13 cellular contexts compared by ENCODE assay signal in the genomic region with DNA sequence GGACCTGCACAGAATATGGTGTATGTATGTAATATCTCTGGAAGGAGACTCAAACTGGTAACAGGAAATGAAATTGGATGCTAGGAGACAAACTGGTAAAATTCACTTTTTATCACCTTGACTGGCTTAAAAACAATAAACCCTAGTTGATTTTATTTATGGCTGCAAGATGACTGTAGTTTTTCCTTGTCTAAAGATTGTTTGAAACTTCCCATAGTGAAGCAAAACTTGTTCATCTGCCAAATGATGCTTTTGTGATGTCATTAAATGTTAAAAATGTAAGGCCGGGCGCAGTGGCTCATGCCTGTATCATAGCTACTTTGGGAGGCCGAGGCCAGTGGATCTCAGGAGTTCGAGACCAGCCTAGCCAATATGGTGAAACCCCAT. TPM values are rescaled to one million over a fixed set of nuclear protein-coding genes. Genes with fewer than 3 reads are reported as not detected.
DNase-seq lines count a peak whose midpoint lies in the region; ATAC-seq and TF ChIP-seq lines count a peak whose summit lies in the region.
"Had no signal": no experiment of that assay in that cellular context is flagged by ENCODE, and none has a peak within 500 bp of the region (broad histone marks: within the 10 kb centered on the region; RNA-seq: fewer than 3 reads in every experiment).

No MANE protein-coding gene starts in this region.

- TF ChIP-seq CTCF in activated CD8-positive, alpha-beta T cell treated with anti-CD3 and anti-CD28 coated beads for 36 hours (IDR thresholded peaks at IDR 0.05) = no peak
- no peak for TF ChIP-seq CTCF in dorsolateral prefrontal cortex (IDR thresholded peaks at IDR 0.05 in 54 of 56, conservative IDR thresholded peaks at IDR 0.05 in 2 of 56; ENCODE audit: low read depth in 1 of 56, partially characterized antibody in 56 of 56)

- POLR2A ChIA-PET in activated CD8-positive, alpha-beta T cell treated with anti-CD3 and anti-CD28 coated beads for 36 hours (lab: Charles Lee) = interaction anchor here (0.8 to 3.2 kb wide), 6 partner anchors 9 to 102 kb away, joined by 3 to 24 read pairs (median 4); no protein-coding TSS in a partner anchor
- POLR2A ChIA-PET in activated CD8-positive, alpha-beta T cell treated with anti-CD3 and anti-CD28 coated beads, Interleukin-2, amount 10 ng/mL, durations not matched to agents 7 days and 5 days (lab: Charles Lee) = interaction anchor here (1.0 kb wide), 1 partner anchor 8 kb away, joined by 3 read pairs; no protein-coding TSS in a partner anchor

- peak overlapping the region; percentile 72 for H3K27ac Mint-ChIP-seq in activated CD8-positive, alpha-beta T cell treated with anti-CD3 and anti-CD28 coated beads for 36 hours
- no peak overlapping the region for H3K27ac Mint-ChIP-seq in activated CD8-positive, alpha-beta T cell treated with anti-CD3 and anti-CD28 coated beads, Interleukin-2, amount 10 ng/mL, durations not matched to agents 7 days and 5 days
- peak overlapping the region; percentile 26 for H3K27ac Mint-ChIP-seq in stimulated activated effector memory CD8-positive, alpha-beta T cell treated with anti-CD3 and anti-CD28 coated beads, Interleukin-12 subunit alpha, Interleukin-12 subunit beta, amount 100 ng/mL, for 72 hours

- no peak for ATAC-seq in activated CD8-positive, alpha-beta T cell treated with anti-CD3 and anti-CD28 coated beads for 36 hours
- ATAC-seq in activated CD8-positive, alpha-beta T cell treated with anti-CD3 and anti-CD28 coated beads, Interleukin-2, amount 10 ng/mL, durations not matched to agents 7 days and 5 days = no peak
- no peak for ATAC-seq in stimulated activated effector memory CD8-positive, alpha-beta T cell treated with anti-CD3 and anti-CD28 coated beads, Interleukin-12 subunit alpha, Interleukin-12 subunit beta, amount 100 ng/mL, for 72 hours
- no peak for ATAC-seq in HG03457 (IDR thresholded peaks at IDR 0.05; ENCODE audit: unreplicated experiment)
- ATAC-seq: activated CD4-positive, CD25-positive, alpha-beta regulatory T cell treated with anti-CD3 and anti-CD28 coated beads, Interleukin-2, amount 50 U/mL, for 24 hours; upper lobe of right lung had no signal

- no peaks in the 10 kb centered on the region for H3K27me3 ChIP-seq in dorsolateral prefrontal cortex
- H3K27me3 ChIP-seq: upper lobe of right lung had no signal

- CTCF ChIA-PET in activated CD8-positive, alpha-beta T cell treated with anti-CD3 and anti-CD28 coated beads for 36 hours (lab: Charles Lee) = interaction anchor here (1.2 to 2.5 kb wide), 2 partner anchors 13 to 73 kb away, joined by 3 to 9 read pairs; no protein-coding TSS in a partner anchor
- CTCF ChIA-PET in activated CD8-positive, alpha-beta T cell treated with anti-CD3 and anti-CD28 coated beads, Interleukin-2, amount 10 ng/mL, durations not matched to agents 7 days and 5 days (lab: Charles Lee) = interaction anchor here (0.9 to 1.1 kb wide), 3 partner anchors 12 to 431 kb away, joined by 3 read pairs; partner anchors contain the start of gene FAM98C

- no peak overlapping the region for H3K4me3 Mint-ChIP-seq in activated CD8-positive, alpha-beta T cell treated with anti-CD3 and anti-CD28 coated beads for 36 hours
- no peak overlapping the region for H3K4me3 Mint-ChIP-seq in activated CD8-positive, alpha-beta T cell treated with anti-CD3 and anti-CD28 coated beads, Interleukin-2, amount 10 ng/mL, durations not matched to agents 7 days and 5 days
- H3K4me3 Mint-ChIP-seq in stimulated activated effector memory CD8-positive, alpha-beta T cell treated with anti-CD3 and anti-CD28 coated beads, Interleukin-12 subunit alpha, Interleukin-12 subunit beta, amount 100 ng/mL, for 72 hours = no peak overlapping the region

- intact Hi-C loops in activated CD8-positive, alpha-beta T cell treated with anti-CD3 and anti-CD28 coated beads for 36 hours (cut with micrococcal nuclease) = no loop called here
- intact Hi-C loops in dorsolateral prefrontal cortex (cut with DNase I) = loop anchor here (2.0 to 5.0 kb wide), 7 partner anchors 15 to 432 kb away; partner anchors contain the start of genes NFKBIB (in 2 of the 2), SIRT2 (in 2 of the 2), ACTN4 (in 1 of the 2) and EIF3K (in 1 of the 2)

- no peaks in the 10 kb centered on the region for H3K27me3 Mint-ChIP-seq in activated CD8-positive, alpha-beta T cell treated with anti-CD3 and anti-CD28 coated beads for 36 hours
- H3K27me3 Mint-ChIP-seq in activated CD8-positive, alpha-beta T cell treated with anti-CD3 and anti-CD28 coated beads, Interleukin-2, amount 10 ng/mL, durations not matched to agents 7 days and 5 days (ENCODE audit: low read depth) = no peaks in the 10 kb centered on the region

- no peak for DNase-seq in activated CD8-positive, alpha-beta T cell treated with anti-CD3 and anti-CD28 coated beads for 36 hours
- no peak for DNase-seq in activated CD8-positive, alpha-beta T cell treated with anti-CD3 and anti-CD28 coated beads, Interleukin-2, amount 10 ng/mL, durations not matched to agents 7 days and 5 days
- DNase-seq in fibroblast of peridontal ligament (ENCODE audit: extremely low read depth) (peak; percentile 26), dorsolateral prefrontal cortex (no peak)
- DNase-seq in stimulated activated effector memory CD8-positive, alpha-beta T cell treated with anti-CD3 and anti-CD28 coated beads, Interleukin-12 subunit alpha, Interleukin-12 subunit beta, amount 100 ng/mL, for 72 hours (ENCODE audit: low spot score in 2 of 2) = no peak
- DNase-seq: effector CD4-positive, alpha-beta T cell; upper lobe of right lung had no signal

- peak overlapping the region in 3 of 59 donors; percentile 5 to 27 (median 24) for H3K27ac ChIP-seq in dorsolateral prefrontal cortex
- H3K27ac ChIP-seq: upper lobe of right lung had no signal

- H3K9me3 Mint-ChIP-seq in activated CD8-positive, alpha-beta T cell treated with anti-CD3 and anti-CD28 coated beads for 36 hours = no peaks in the 10 kb centered on the region
- no peaks in the 10 kb centered on the region for H3K9me3 Mint-ChIP-seq in activated CD8-positive, alpha-beta T cell treated with anti-CD3 and anti-CD28 coated beads, Interleukin-2, amount 10 ng/mL, durations not matched to agents 7 days and 5 days (ENCODE audit: insufficient read depth)
- no peaks in the 10 kb centered on the region for H3K9me3 Mint-ChIP-seq in stimulated activated effector memory CD8-positive, alpha-beta T cell treated with anti-CD3 and anti-CD28 coated beads, Interleukin-12 subunit alpha, Interleukin-12 subunit beta, amount 100 ng/mL, for 72 hours

- peaks cover 43% of the 10 kb centered on the region for H3K36me3 Mint-ChIP-seq in activated CD8-positive, alpha-beta T cell treated with anti-CD3 and anti-CD28 coated beads for 36 hours (ENCODE audit: low read depth)
- H3K36me3 Mint-ChIP-seq in activated CD8-positive, alpha-beta T cell treated with anti-CD3 and anti-CD28 coated beads, Interleukin-2, amount 10 ng/mL, durations not matched to agents 7 days and 5 days (ENCODE audit: low read depth) = peaks cover 46% of the 10 kb centered on the region
- H3K36me3 Mint-ChIP-seq in stimulated activated effector memory CD8-positive, alpha-beta T cell treated with anti-CD3 and anti-CD28 coated beads, Interleukin-12 subunit alpha, Interleukin-12 subunit beta, amount 100 ng/mL, for 72 hours = peaks cover 77% of the 10 kb centered on the region

- no peak overlapping the region for H3K4me3 ChIP-seq in dorsolateral prefrontal cortex
- H3K4me3 ChIP-seq: HAP-1, upper lobe of right lung had no signal

- peaks cover 31% of the 10 kb centered on the region for H3K4me1 Mint-ChIP-seq in activated CD8-positive, alpha-beta T cell treated with anti-CD3 and anti-CD28 coated beads for 36 hours (ENCODE audit: low read depth)
- peaks cover 35% of the 10 kb centered on the region for H3K4me1 Mint-ChIP-seq in activated CD8-positive, alpha-beta T cell treated with anti-CD3 and anti-CD28 coated beads, Interleukin-2, amount 10 ng/mL, durations not matched to agents 7 days and 5 days (ENCODE audit: low read depth)
- peaks cover 23% of the 10 kb centered on the region for H3K4me1 Mint-ChIP-seq in stimulated activated effector memory CD8-positive, alpha-beta T cell treated with anti-CD3 and anti-CD28 coated beads, Interleukin-12 subunit alpha, Interleukin-12 subunit beta, amount 100 ng/mL, for 72 hours

RNA-seq across cellular contexts. Expression of gene ECH1, which starts 2.5 kb away (rescaled TPM):
- total RNA-seq in activated CD8-positive, alpha-beta T cell treated with anti-CD3 and anti-CD28 coated beads for 36 hours = 100 to 1,000 TPM; 125 to 128 TPM
- total RNA-seq in activated CD8-positive, alpha-beta T cell treated with anti-CD3 and anti-CD28 coated beads, Interleukin-2, amount 10 ng/mL, durations not matched to agents 7 days and 5 days = 100 to 1,000 TPM; 170 to 175 TPM
- 100 to 1,000 TPM in 105 of 120 experiments, 10 to 100 TPM in 15; 63.0 to 163 (median 116) TPM for total RNA-seq in dorsolateral prefrontal cortex

RNA-seq across cellular contexts. Expression of gene HNRNPL, which starts 15.7 kb away (rescaled TPM):
- 100 to 1,000 TPM; 747 to 761 TPM for total RNA-seq in activated CD8-positive, alpha-beta T cell treated with anti-CD3 and anti-CD28 coated beads for 36 hours
- 100 to 1,000 TPM; 509 to 553 TPM for total RNA-seq in activated CD8-positive, alpha-beta T cell treated with anti-CD3 and anti-CD28 coated beads, Interleukin-2, amount 10 ng/mL, durations not matched to agents 7 days and 5 days
- total RNA-seq in dorsolateral prefrontal cortex = 100 to 1,000 TPM; 179 to 311 (median 224) TPM

RNA-seq across cellular contexts. Expression of gene LGALS4, which starts 21.4 kb away (rescaled TPM):
- under 1 TPM; 0.29 to 0.72 TPM for total RNA-seq in activated CD8-positive, alpha-beta T cell treated with anti-CD3 and anti-CD28 coated beads for 36 hours
- 1 to 10 TPM; 1.6 to 1.8 TPM for total RNA-seq in activated CD8-positive, alpha-beta T cell treated with anti-CD3 and anti-CD28 coated beads, Interleukin-2, amount 10 ng/mL, durations not matched to agents 7 days and 5 days
- total RNA-seq in dorsolateral prefrontal cortex = 1 to 10 TPM in 81 of 120 experiments, under 1 TPM in 28, not detected in 11; 0.39 to 4.0 (median 1.4) TPM

RNA-seq across cellular contexts. Expression of gene RINL, which starts 44.0 kb away (rescaled TPM):
- total RNA-seq in activated CD8-positive, alpha-beta T cell treated with anti-CD3 and anti-CD28 coated beads for 36 hours = 10 to 100 TPM; 85.5 to 87.7 TPM
- 10 to 100 TPM; 58.9 to 63.5 TPM for total RNA-seq in activated CD8-positive, alpha-beta T cell treated with anti-CD3 and anti-CD28 coated beads, Interleukin-2, amount 10 ng/mL, durations not matched to agents 7 days and 5 days
- total RNA-seq in dorsolateral prefrontal cortex = 10 to 100 TPM in 29 of 120 experiments, 1 to 10 TPM in 91; 4.1 to 15.2 (median 8.3) TPM

RNA-seq across cellular contexts. Expression of gene LGALS7B, which starts 45.1 kb away (rescaled TPM):
- total RNA-seq in activated CD8-positive, alpha-beta T cell treated with anti-CD3 and anti-CD28 coated beads for 36 hours = not detected
- total RNA-seq in activated CD8-positive, alpha-beta T cell treated with anti-CD3 and anti-CD28 coated beads, Interleukin-2, amount 10 ng/mL, durations not matched to agents 7 days and 5 days = not detected
- total RNA-seq in dorsolateral prefrontal cortex = not detected
- total RNA-seq: frontal cortex, mononuclear cell, posterior vena cava had no signal
